1 cellular context compared by ENCODE assay signal in the genomic region with DNA sequence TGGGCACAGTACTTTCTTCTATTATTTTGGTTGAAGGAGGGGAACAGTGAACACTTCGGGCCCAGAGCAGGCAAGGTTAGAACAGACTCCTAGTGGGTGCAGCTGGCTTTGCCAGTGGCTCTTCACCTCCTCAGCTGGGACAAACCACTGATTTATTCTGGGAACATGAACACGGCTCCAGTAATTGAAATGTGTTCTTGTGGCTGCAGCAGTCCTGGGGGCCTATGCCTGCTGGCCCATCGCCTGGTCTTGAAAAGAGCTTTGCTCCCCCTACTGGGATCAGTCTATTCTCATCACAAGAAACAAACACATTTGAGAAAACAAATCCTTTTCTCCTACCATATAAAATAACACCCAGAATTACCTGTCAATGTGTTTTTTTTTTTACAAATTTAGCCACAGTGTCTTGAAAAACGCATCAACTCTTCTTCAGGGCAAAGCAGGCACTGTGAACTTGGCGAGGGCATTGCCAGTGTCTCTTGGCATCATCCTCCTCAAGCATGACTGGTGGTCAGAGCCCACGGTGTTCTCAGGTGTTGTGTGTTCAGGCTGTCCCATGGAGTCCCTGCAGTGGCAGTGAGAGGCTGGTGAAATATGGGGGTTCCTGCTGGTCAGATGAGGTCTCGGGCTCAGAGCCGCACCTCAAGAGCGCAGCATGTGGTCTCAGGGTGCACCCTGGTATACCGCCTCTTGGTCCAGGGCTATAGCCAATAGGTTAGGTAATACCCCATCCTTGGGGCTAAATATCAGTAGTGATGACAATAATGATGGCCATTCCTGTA.
TF ChIP-seq lines count a peak whose summit lies in the region.

No MANE protein-coding gene starts in this region.

TF ChIP-seq in H1, 55 proteins besides CTCF, POLR2A, EP300 and RAD21:
- TF ChIP-seq ZNF274 (IDR thresholded peaks at IDR 0.05; ENCODE audit: borderline replicate concordance, extremely low read depth, low read length) (no peak), RXRA (IDR thresholded peaks at IDR 0.05; ENCODE audit: insufficient read depth, low read depth, low read length) (no peak), POLR2AphosphoS5 (IDR thresholded peaks at IDR 0.05; ENCODE audit: low read depth, low read length) (no peak), BCL11A (IDR thresholded peaks at IDR 0.05; ENCODE audit: low read depth in 2 of 2, low read length in 2 of 2) (no peak), KDM5A (IDR thresholded peaks at IDR 0.05; ENCODE audit: low read length) (no peak), CBX5 (IDR thresholded peaks at IDR 0.05; ENCODE audit: low read depth, low read length) (no peak), CHD2 (IDR thresholded peaks at IDR 0.05; ENCODE audit: low read length) (no peak)
- TF ChIP-seq, protein P1, sequence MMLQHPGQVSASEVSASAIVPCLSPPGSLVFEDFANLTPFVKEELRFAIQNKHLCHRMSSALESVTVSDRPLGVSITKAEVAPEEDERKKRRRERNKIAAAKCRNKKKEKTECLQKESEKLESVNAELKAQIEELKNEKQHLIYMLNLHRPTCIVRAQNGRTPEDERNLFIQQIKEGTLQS (IDR thresholded peaks at IDR 0.05; ENCODE audit: insufficient read depth, low read depth, low read length) = no peak
